Comparison of ENCODE assay signal across 10 cellular contexts in the genomic region with DNA sequence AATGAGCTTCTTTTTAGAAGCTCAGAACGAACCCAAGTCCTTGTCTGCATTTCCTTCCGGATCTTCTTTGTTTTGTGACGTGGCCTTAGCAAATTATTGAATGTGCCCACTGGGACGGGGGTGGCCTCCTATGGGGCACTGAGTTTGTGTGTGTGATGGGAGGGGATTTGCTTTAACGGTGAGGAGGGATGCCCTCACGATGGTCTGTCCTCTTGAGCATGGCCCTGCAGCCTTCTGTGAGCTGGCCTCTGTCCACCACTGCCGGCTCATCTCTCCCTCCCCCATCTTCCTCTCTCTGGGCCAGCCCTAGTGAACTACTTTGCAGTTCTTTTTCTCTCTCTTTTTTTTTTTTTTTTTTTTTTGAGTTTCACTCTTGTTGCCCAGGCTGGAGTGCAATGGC.
DNase-seq lines count a peak whose midpoint lies in the region; ATAC-seq and TF ChIP-seq lines count a peak whose summit lies in the region.
"Had no signal": no experiment of that assay in that cellular context is flagged by ENCODE, and none has a peak within 500 bp of the region (broad histone marks: within the 10 kb centered on the region; RNA-seq: fewer than 3 reads in every experiment).

No MANE protein-coding gene starts in this region.

- H3K4me2 ChIP-seq in smooth muscle cell (peak overlapping the region; percentile 76), OCI-LY7 (ENCODE audit: low read length) (no peak overlapping the region)

- H3K9me2 ChIP-seq in OCI-LY7 (ENCODE audit: insufficient read depth, low read length): no peaks in the 10 kb centered on the region

- CTCF ChIA-PET in MCF 10A (lab: Yijun Ruan, JAX) (interaction anchor here (0.6 to 1.4 kb wide), 7 partner anchors 14 to 111 kb away, joined by 3 to 6 read pairs (median 3); no protein-coding TSS in a partner anchor), OCI-LY7 (lab: Charles Lee; ENCODE audit: unreplicated experiment) (no interaction called here)
- CTCF ChIA-PET in CD8-positive, alpha-beta memory T cell (lab: Charles Lee): no interaction called here

- peaks cover 17% of the 10 kb centered on the region for H3K4me1 Mint-ChIP-seq in MCF 10A (ENCODE audit: insufficient read depth, unreplicated experiment)
- H3K4me1 Mint-ChIP-seq in CD8-positive, alpha-beta memory T cell: peaks cover 0 to 4% (median 0%) of the 10 kb centered on the region in 3 donors

- H3F3A ChIP-seq in smooth muscle cell (ENCODE audit: low read depth): no peaks in the 10 kb centered on the region

- no peaks in the 10 kb centered on the region for H3K9me3 Mint-ChIP-seq in MCF 10A (ENCODE audit: unreplicated experiment)
- H3K9me3 Mint-ChIP-seq in CD8-positive, alpha-beta memory T cell: no peaks in the 10 kb centered on the region

- intact Hi-C loops in MCF 10A (cut with micrococcal nuclease) (no loop called here), OCI-LY7 (cut with micrococcal nuclease; ENCODE audit: unreplicated experiment) (no loop called here)

- H3K4me3 ChIP-seq in iPS-18a (ENCODE audit: low read length): peak overlapping the region; percentile 66
- no peak overlapping the region for H3K4me3 ChIP-seq in smooth muscle cell
- no peak overlapping the region for H3K4me3 ChIP-seq in CD8-positive, alpha-beta memory T cell (ENCODE audit: low read length)
- H3K4me3 ChIP-seq in OCI-LY7 (ENCODE audit: low read depth, low read length, poor library complexity, severe bottlenecking): no peak overlapping the region

- H3K9ac ChIP-seq in iPS-18a (ENCODE audit: low read length) (peak overlapping the region; percentile 83), smooth muscle cell (ENCODE audit: low read depth) (no peak overlapping the region)

- H3K27me3 ChIP-seq in iPS-18a (ENCODE audit: control insufficient read depth, insufficient read depth, low read length): no peaks in the 10 kb centered on the region
- no peaks in the 10 kb centered on the region for H3K27me3 ChIP-seq in smooth muscle cell (ENCODE audit: low read depth)
- H3K27me3 ChIP-seq in CD8-positive, alpha-beta memory T cell (ENCODE audit: insufficient read depth, low read length, poor library complexity, severe bottlenecking): peaks cover 8% of the 10 kb centered on the region

- H4K20me1 ChIP-seq in smooth muscle cell (ENCODE audit: low read depth): no peaks in the 10 kb centered on the region
- H4K20me1 ChIP-seq in OCI-LY7 (ENCODE audit: insufficient read depth, low read length): no peaks in the 10 kb centered on the region

- peak overlapping the region; percentile 40 for H3K27ac Mint-ChIP-seq in MCF 10A (ENCODE audit: low read depth, unreplicated experiment)
- H3K27ac Mint-ChIP-seq in CD8-positive, alpha-beta memory T cell: no peak overlapping the region

- WGBS in smooth muscle cell (ENCODE audit: low lambda C conversion rate): 39% methylated on average over 7 of the region's 7 CpGs

- TF ChIP-seq CTCF in MCF 10A (IDR thresholded peaks at IDR 0.05; ENCODE audit: unreplicated experiment) (no peak), smooth muscle cell (IDR thresholded peaks at IDR 0.05; ENCODE audit: borderline replicate concordance, insufficient read depth, poor library complexity, severe bottlenecking) (no peak), OCI-LY7 (conservative IDR thresholded peaks at IDR 0.05; ENCODE audit: low read length) (no peak)

- BruUV-seq in MCF 10A (replicated peaks; lab: Mats Ljungman, UMichigan) (no TSS peak), OCI-LY7 (replicated peaks; lab: Mats Ljungman, UMichigan) (no TSS peak)

- H3K36me3 ChIP-seq in iPS-18a (ENCODE audit: control insufficient read depth, low read depth, low read length) (no peaks in the 10 kb centered on the region), smooth muscle cell (ENCODE audit: low read depth) (no peaks in the 10 kb centered on the region), OCI-LY7 (ENCODE audit: insufficient read depth, low read length) (no peaks in the 10 kb centered on the region)
- no peaks in the 10 kb centered on the region for H3K36me3 ChIP-seq in CD8-positive, alpha-beta memory T cell (ENCODE audit: insufficient read depth, low read length)

- DNase-seq in HCEC 1CT (peak; percentile 61), MCF 10A (ENCODE audit: unreplicated experiment) (peak; percentile 64), smooth muscle cell (lab: John Stamatoyannopoulos, UW; ENCODE audit: unreplicated experiment) (no peak), OCI-LY7 (ENCODE audit: low spot score) (no peak)
- DNase-seq in activated CD4-positive, alpha-beta T cell treated with anti-CD3 and anti-CD28 coated beads, Interleukin-2, amount 50 U/mL, for 4 hours: no peak
- DNase-seq in CD8-positive, alpha-beta memory T cell: no peak
- DNase-seq: erythroblast, GF-D8 had no signal

- no peak for ATAC-seq in HG03342 (IDR thresholded peaks at IDR 0.05; ENCODE audit: unreplicated experiment)

- no peaks in the 10 kb centered on the region for H3K27me3 Mint-ChIP-seq in MCF 10A (ENCODE audit: insufficient read depth, unreplicated experiment)
- peaks cover 1 to 18% of the 10 kb centered on the region in 2 donors for H3K27me3 Mint-ChIP-seq in CD8-positive, alpha-beta memory T cell

- H3K36me3 Mint-ChIP-seq in MCF 10A (ENCODE audit: insufficient read depth, unreplicated experiment): no peaks in the 10 kb centered on the region
- H3K36me3 Mint-ChIP-seq in CD8-positive, alpha-beta memory T cell: no peaks in the 10 kb centered on the region

- H3K27ac ChIP-seq in iPS-18a (ENCODE audit: low read length): peak overlapping the region; percentile 97
- H3K27ac ChIP-seq in smooth muscle cell (ENCODE audit: low read depth): no peak overlapping the region
- no peak overlapping the region for H3K27ac ChIP-seq in CD8-positive, alpha-beta memory T cell (ENCODE audit: low read depth, low read length)
- no peak overlapping the region for H3K27ac ChIP-seq in OCI-LY7 (ENCODE audit: low read depth, low read length, poor library complexity, severe bottlenecking)

- H3K4me1 ChIP-seq in iPS-18a (ENCODE audit: control insufficient read depth, low read depth, low read length) (peaks cover 26% of the 10 kb centered on the region), smooth muscle cell (ENCODE audit: low read depth) (peaks cover 14% of the 10 kb centered on the region), OCI-LY7 (ENCODE audit: insufficient read depth, low read length, poor library complexity, severe bottlenecking) (no peaks in the 10 kb centered on the region)
- H3K4me1 ChIP-seq in CD8-positive, alpha-beta memory T cell (ENCODE audit: insufficient read depth, low read length): no peaks in the 10 kb centered on the region

- POLR2A ChIA-PET in MCF 10A (lab: Yijun Ruan, JAX) (interaction anchor here (1.1 to 1.9 kb wide), 5 partner anchors 29 to 118 kb away, joined by 4 to 6 read pairs (median 4); no protein-coding TSS in a partner anchor), OCI-LY7 (lab: Charles Lee) (interaction anchor here (0.6 to 0.7 kb wide), 2 partner anchors 95 to 136 kb away, joined by 3 read pairs; no protein-coding TSS in a partner anchor)
- POLR2A ChIA-PET in CD8-positive, alpha-beta memory T cell (lab: Charles Lee): no interaction called here

- H3K9me3 ChIP-seq in iPS-18a (ENCODE audit: control insufficient read depth, low read depth, low read length): no peaks in the 10 kb centered on the region
- H3K9me3 ChIP-seq in smooth muscle cell (replicated peaks; ENCODE audit: low read depth): no peaks in the 10 kb centered on the region
- no peaks in the 10 kb centered on the region for H3K9me3 ChIP-seq in CD8-positive, alpha-beta memory T cell (ENCODE audit: low read length)
- H3K9me3 ChIP-seq in OCI-LY7 (ENCODE audit: low read length): no peaks in the 10 kb centered on the region

- H3K4me3 Mint-ChIP-seq in MCF 10A (ENCODE audit: unreplicated experiment): peak overlapping the region; percentile 58
- no peak overlapping the region for H3K4me3 Mint-ChIP-seq in CD8-positive, alpha-beta memory T cell

- no peaks in the 10 kb centered on the region for H3K79me2 ChIP-seq in smooth muscle cell (ENCODE audit: low read depth)
- H3K79me2 ChIP-seq in OCI-LY7 (ENCODE audit: insufficient read depth, low read depth, low read length): no peaks in the 10 kb centered on the region

- H2AFZ ChIP-seq in smooth muscle cell (ENCODE audit: low read depth) (no peak overlapping the region), OCI-LY7 (ENCODE audit: low read length) (no peak overlapping the region)

Comparison
In these comparisons a context has a peak if more than half of its experiments do, and no peak if none do; other contexts are left out.
1. DNase-seq: peak in HCEC 1CT (single experiment) and MCF 10A (single experiment); none in smooth muscle cell (single experiment), activated CD4-positive, alpha-beta T cell treated with anti-CD3 and anti-CD28 coated beads, Interleukin-2, amount 50 U/mL, for 4 hours (0 of 2), CD8-positive, alpha-beta memory T cell (0 of 5) and OCI-LY7 (single experiment).